8 cellular contexts compared by ENCODE assay signal in genomic region chr18:74796928-74797576, GRCh38.
DNase-seq lines count a peak whose midpoint lies in the region; ATAC-seq and TF ChIP-seq lines count a peak whose summit lies in the region.

No MANE protein-coding gene starts in this region.

- intact Hi-C loops in mucosa of descending colon (cut with DNase I, micrococcal nuclease) (no loop called here), lower leg skin (cut with DNase I; ENCODE audit: low total_unique reads) (no loop called here)

- H3K27me3 Mint-ChIP-seq in brain = no peaks in the 10 kb centered on the region

- H3K4me1 Mint-ChIP-seq in brain = peaks cover 40% of the 10 kb centered on the region

- TF ChIP-seq CTCF in brain (conservative IDR thresholded peaks at IDR 0.05) (no peak), mucosa of descending colon (IDR thresholded peaks at IDR 0.05) (no peak), lower leg skin (IDR thresholded peaks at IDR 0.05) (no peak)

- no peaks in the 10 kb centered on the region for H3K9me3 ChIP-seq in mucosa of descending colon

- in situ Hi-C loops in G401 (cut with HindIII; ENCODE audit: low sequenced_read_pairs) = no loop called here

- H3K4me3 ChIP-seq in mucosa of descending colon (no peak overlapping the region), lower leg skin (ENCODE audit: low read depth, poor library complexity, severe bottlenecking) (no peak overlapping the region)

- H3K36me3 Mint-ChIP-seq in brain = no peaks in the 10 kb centered on the region

- no peaks in the 10 kb centered on the region for H3K4me1 ChIP-seq in mucosa of descending colon (ENCODE audit: low read depth)

- ATAC-seq in GM19463 (IDR thresholded peaks at IDR 0.05; ENCODE audit: unreplicated experiment) (peak; percentile 99), HG03460 (IDR thresholded peaks at IDR 0.05; ENCODE audit: unreplicated experiment) (peak; percentile 98), mucosa of descending colon (peak; percentile 62)

- peak overlapping the region in 4 of 5 experiments; percentile 21 to 68 (median 40) for H3K4me3 Mint-ChIP-seq in brain

- peak; percentile 10 for DNase-seq in G401 (ENCODE audit: low spot score)
- no peak for DNase-seq in mucosa of descending colon
- no peak for DNase-seq in HK-2 (ENCODE audit: unreplicated experiment)
- DNase-seq in lower leg skin (ENCODE audit: low spot score in 2 of 2) = no peak
- DNase-seq in activated gamma-delta T cell (lab: John Stamatoyannopoulos, UW) = no peak

- 20 to 21% methylated on average over 7 of the region's 7 CpGs for WGBS in lower leg skin, 2 donors

- H3K27ac Mint-ChIP-seq in brain = peak overlapping the region; percentile 8 to 87 (median 43)

- no peaks in the 10 kb centered on the region for H3K9me3 Mint-ChIP-seq in brain

- no peaks in the 10 kb centered on the region for H3K36me3 ChIP-seq in mucosa of descending colon (ENCODE audit: low read depth)

- TF ChIP-seq POLR2A in lower leg skin (IDR thresholded peaks at IDR 0.05) = no peak
